ENCODE assay signal across 1 cellular context in the genomic region with DNA sequence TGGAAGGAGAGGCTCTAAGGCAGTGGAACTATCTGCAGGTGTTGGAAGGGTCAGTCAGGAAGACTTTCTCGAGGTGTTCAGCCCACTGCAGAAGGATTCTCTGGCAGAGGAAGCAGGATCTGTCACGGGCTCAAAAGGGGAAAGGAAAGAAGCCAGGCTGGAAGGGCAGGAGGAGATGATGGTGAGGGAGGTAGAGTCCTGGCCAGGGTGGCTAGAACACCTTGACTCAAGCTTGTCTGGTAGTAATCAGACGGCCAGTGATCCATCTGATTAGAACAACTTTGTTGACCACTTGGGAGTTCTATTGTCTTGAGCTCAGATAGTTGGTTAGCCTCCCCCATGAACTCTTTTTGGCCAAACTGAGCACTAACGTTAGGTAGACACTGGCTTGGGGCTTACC.
TF ChIP-seq lines count a peak whose summit lies in the region.

No MANE protein-coding gene starts in this region.

TF ChIP-seq in GM12878, 131 proteins besides CTCF, POLR2A, EP300 and RAD21 (continued from another document):
- no peak for TF ChIP-seq NFIC (IDR thresholded peaks at IDR 0.05; ENCODE audit: low read depth, low read length)
- TF ChIP-seq CBX3 (IDR thresholded peaks at IDR 0.05; ENCODE audit: borderline replicate concordance, low read depth) = no peak
- TF ChIP-seq, protein P1, sequence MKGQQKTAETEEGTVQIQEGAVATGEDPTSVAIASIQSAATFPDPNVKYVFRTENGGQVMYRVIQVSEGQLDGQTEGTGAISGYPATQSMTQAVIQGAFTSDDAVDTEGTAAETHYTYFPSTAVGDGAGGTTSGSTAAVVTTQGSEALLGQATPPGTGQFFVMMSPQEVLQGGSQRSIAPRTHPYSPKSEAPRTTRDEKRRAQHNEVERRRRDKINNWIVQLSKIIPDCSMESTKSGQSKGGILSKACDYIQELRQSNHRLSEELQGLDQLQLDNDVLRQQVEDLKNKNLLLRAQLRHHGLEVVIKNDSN (IDR thresholded peaks at IDR 0.05; ENCODE audit: borderline replicate concordance, extremely low read length, insufficient read depth, low read depth, low read length) = no peak
- TF ChIP-seq ZBED1 (IDR thresholded peaks at IDR 0.05; ENCODE audit: borderline replicate concordance) = no peak
TF ChIP-seq in GM12878: peak in this region for 1.
